8 cellular contexts compared by ENCODE assay signal in genomic region chr20:38165089-38165965, GRCh38. TPM values are rescaled to one million over a fixed set of nuclear protein-coding genes. Genes with fewer than 3 reads are reported as not detected.
DNase-seq lines count a peak whose midpoint lies in the region; ATAC-seq lines count a peak whose summit lies in the region.

Gene TGM2, minus strand, starts transcription at chr20:38165270. Its CDS starts 72 bp downstream, at chr20:38165198.

- intact Hi-C loops in left ventricle myocardium superior (cut with micrococcal nuclease) = loop anchor here (10.0 kb wide), 1 partner anchor 91 kb away; no protein-coding TSS in a partner anchor

- peak; percentile 87 for DNase-seq in AG08396 (ENCODE audit: low spot score)
- peak; percentile 77 for DNase-seq in HT1080 (ENCODE audit: low read depth)
- peak; percentile 73 for DNase-seq in SK-MEL-5 (ENCODE audit: low read depth, low spot score)
- DNase-seq in amniotic epithelial cell (ENCODE audit: low read depth) = peak; percentile 73
- peak; percentile 92 for DNase-seq in left ventricle myocardium superior
- peak; percentile 76 for DNase-seq in retina
- no peak for DNase-seq in NCI-H1105 treated with DMSO at 0.1 percent for 48 hours (lab: John Stamatoyannopoulos, UW)

- in situ Hi-C loops in SK-MEL-5 (cut with HindIII; ENCODE audit: low pct_unique_long_range_greater_than_20kb, low sequenced_read_pairs) = no loop called here

- ATAC-seq in GM18909 (IDR thresholded peaks at IDR 0.05; ENCODE audit: poor library complexity, unreplicated experiment) (peak; percentile 85), left ventricle myocardium superior (peak; percentile 89)

RNA-seq across cellular contexts. Expression of gene TGM2, which starts in this region (rescaled TPM):
- total RNA-seq in HT1080 (2014; rRNA removed; shearing (Covaris generic)) = 129 and 146 TPM in 2 replicates
- 281 and 347 TPM in 2 replicates for polyA plus RNA-seq in HT1080 (2015; cell fraction: cytosol; rRNA removed)
- polyA plus RNA-seq in HT1080 (2015; cell fraction: nucleus; rRNA removed) = 481 and 525 TPM in 2 replicates
- total RNA-seq in SK-MEL-5 (2014; rRNA removed; shearing (Covaris generic)) = 5.6 and 7.0 TPM in 2 replicates
- polyA plus RNA-seq in SK-MEL-5 (2015; cell fraction: cytosol; rRNA removed) = 6.9 and 10.8 TPM in 2 replicates
- polyA plus RNA-seq in SK-MEL-5 (2015; cell fraction: nucleus; rRNA removed) = 0.62 and 3.6 TPM in 2 replicates
- 473 TPM for total RNA-seq in left ventricle myocardium superior

Comparison
In these comparisons a context has a peak if more than half of its experiments do, and no peak if none do; other contexts are left out.
1. RNA of gene TGM2 (total RNA-seq): 473 TPM in left ventricle myocardium superior (single experiment) and 129 to 146 TPM in HT1080; 5.6 to 7.0 TPM in SK-MEL-5; every median in the first group is over 10 times any median in the second.